16 cellular contexts compared by ENCODE assay signal in the genomic region with DNA sequence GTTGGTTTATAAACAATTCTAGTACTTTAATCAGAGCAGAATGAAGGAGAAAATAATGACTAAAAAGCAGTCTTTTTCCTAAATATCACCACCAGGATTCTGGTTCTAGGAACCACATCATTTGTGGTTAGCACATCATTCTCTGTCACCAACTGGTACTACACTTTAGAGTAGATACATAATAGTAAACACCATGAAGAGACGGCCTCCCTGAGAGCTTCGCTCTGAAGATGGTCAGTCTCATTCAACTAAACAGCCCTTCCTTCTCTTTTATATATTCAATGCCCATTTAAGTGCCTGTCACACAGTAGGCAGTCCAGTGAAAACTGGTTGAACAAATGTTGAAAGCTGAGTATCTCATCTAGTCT. TPM values are rescaled to one million over a fixed set of nuclear protein-coding genes. Genes with fewer than 3 reads are reported as not detected.
A peak's percentile ranks its signal among the peaks of the same experiment; 100 is the strongest.
DNase-seq lines count a peak whose midpoint lies in the region; ATAC-seq and TF ChIP-seq lines count a peak whose summit lies in the region.
"Had no signal": no experiment of that assay in that cellular context is flagged by ENCODE, and none has a peak within 500 bp of the region (broad histone marks: within the 10 kb centered on the region; RNA-seq: fewer than 3 reads in every experiment).

No MANE protein-coding gene starts in this region.

- no peak for TF ChIP-seq CTCF in Panc1 (IDR thresholded peaks at IDR 0.05)
- no peak for TF ChIP-seq CTCF in coronary artery (IDR thresholded peaks at IDR 0.05)
- no peak for TF ChIP-seq CTCF in progenitor cell of endocrine pancreas (IDR thresholded peaks at IDR 0.05; ENCODE audit: unreplicated experiment)

- intact Hi-C loops in activated CD4-positive, alpha-beta T cell treated with anti-CD3 and anti-CD28 coated beads for 36 hours (cut with DNase I, micrococcal nuclease): no loop called here
- intact Hi-C loops in Panc1 (cut with micrococcal nuclease; ENCODE audit: unreplicated experiment): loop anchor here (10.0 kb wide), 1 partner anchor 97 kb away; a partner anchor contains a TSS

- POLR2A ChIA-PET in activated CD4-positive, alpha-beta T cell treated with anti-CD3 and anti-CD28 coated beads for 36 hours (lab: Charles Lee): interaction anchor here (1.0 kb wide), 1 partner anchor 9 kb away, joined by 3 read pairs; no protein-coding TSS in a partner anchor
- POLR2A ChIA-PET in Panc1 (lab: Charles Lee): no interaction called here

- H3K9me3 Mint-ChIP-seq in activated CD4-positive, alpha-beta T cell treated with anti-CD3 and anti-CD28 coated beads for 36 hours (ENCODE audit: low read depth): no peaks in the 10 kb centered on the region
- H3K9me3 Mint-ChIP-seq in progenitor cell of endocrine pancreas (ENCODE audit: low read depth): no peaks in the 10 kb centered on the region
- H3K9me3 Mint-ChIP-seq: mesothelial cell of epicardium had no signal

- peaks cover 75% of the 10 kb centered on the region for H3K36me3 ChIP-seq in Panc1 (ENCODE audit: control insufficient read depth, insufficient read depth, low read length)

- H3K27me3 Mint-ChIP-seq in activated CD4-positive, alpha-beta T cell treated with anti-CD3 and anti-CD28 coated beads for 36 hours: no peaks in the 10 kb centered on the region
- no peaks in the 10 kb centered on the region for H3K27me3 Mint-ChIP-seq in progenitor cell of endocrine pancreas

- H3K4me3 ChIP-seq in Panc1 (ENCODE audit: low read depth in 2 of 2, low read length in 2 of 2) (no peak overlapping the region; a peak in 1 of 4 replicates), coronary artery (peak overlapping the region; percentile 90)

- CTCF ChIA-PET in activated CD4-positive, alpha-beta T cell treated with anti-CD3 and anti-CD28 coated beads for 36 hours (lab: Charles Lee): interaction anchor here (1.3 kb wide), 1 partner anchor 15 kb away, joined by 4 read pairs; no protein-coding TSS in a partner anchor
- CTCF ChIA-PET in Panc1 (lab: Charles Lee): no interaction called here

- no TSS peak for BruUV-seq in Panc1 (replicated peaks; lab: Mats Ljungman, UMichigan)

- H3K27me3 ChIP-seq in Panc1 (ENCODE audit: control insufficient read depth, insufficient read depth, low read length): no peaks in the 10 kb centered on the region

- no peak for ATAC-seq in activated CD4-positive, alpha-beta T cell treated with anti-CD3 and anti-CD28 coated beads for 36 hours
- ATAC-seq in Panc1: no peak

- in situ Hi-C loops in Panc1 (cut with HindIII; ENCODE audit: low pct_unique_long_range_greater_than_20kb, low sequenced_read_pairs): no loop called here

- no peaks in the 10 kb centered on the region for H3K9me3 ChIP-seq in Panc1 (ENCODE audit: control insufficient read depth, insufficient read depth, low read depth, low read length)

- H3K4me1 ChIP-seq in Panc1 (ENCODE audit: control insufficient read depth, insufficient read depth, low read length): peaks cover 90% of the 10 kb centered on the region

- H3K27ac ChIP-seq in Panc1 (ENCODE audit: low read length): peak overlapping the region; percentile 39; the same call in 1 of the 2 replicates
- H3K27ac ChIP-seq in coronary artery: peak overlapping the region in 1 of 2 donors; percentile 5

- H3K4me3 Mint-ChIP-seq in activated CD4-positive, alpha-beta T cell treated with anti-CD3 and anti-CD28 coated beads for 36 hours: peak overlapping the region; percentile 10
- H3K4me3 Mint-ChIP-seq in progenitor cell of endocrine pancreas (ENCODE audit: low read depth): no peak overlapping the region
- H3K4me3 Mint-ChIP-seq: mesothelial cell of epicardium had no signal

- peaks cover 72% of the 10 kb centered on the region for H3K36me3 Mint-ChIP-seq in activated CD4-positive, alpha-beta T cell treated with anti-CD3 and anti-CD28 coated beads for 36 hours (ENCODE audit: low read depth)
- peaks cover 57% of the 10 kb centered on the region for H3K36me3 Mint-ChIP-seq in progenitor cell of endocrine pancreas (ENCODE audit: insufficient read depth)

- H3K27ac Mint-ChIP-seq in activated CD4-positive, alpha-beta T cell treated with anti-CD3 and anti-CD28 coated beads for 36 hours: peak overlapping the region; percentile 47
- peak overlapping the region; percentile 38 for H3K27ac Mint-ChIP-seq in progenitor cell of endocrine pancreas

- peaks cover 46% of the 10 kb centered on the region for H3K4me1 Mint-ChIP-seq in activated CD4-positive, alpha-beta T cell treated with anti-CD3 and anti-CD28 coated beads for 36 hours
- peaks cover 35% of the 10 kb centered on the region for H3K4me1 Mint-ChIP-seq in progenitor cell of endocrine pancreas (ENCODE audit: low read depth)

- DNase-seq in activated CD4-positive, alpha-beta T cell treated with anti-CD3 and anti-CD28 coated beads for 36 hours: no peak
- DNase-seq in activated CD4-positive, alpha-beta T cell treated with anti-CD3 and anti-CD28 coated beads, Interleukin-2, amount 50 U/mL, for 4 hours: no peak
- DNase-seq in Panc1 (ENCODE audit: low read depth, low spot score): no peak
- DNase-seq in coronary artery (ENCODE audit: low spot score): no peak
- no peak for DNase-seq in progenitor cell of endocrine pancreas (ENCODE audit: low spot score, unreplicated experiment)
- no peak for DNase-seq in DMS79 treated with DMSO at 0.1 percent for 48 hours (lab: John Stamatoyannopoulos, UW)
- DNase-seq in medulla oblongata (ENCODE audit: extremely low spot score): no peak
- no peak for DNase-seq in GDM1 (lab: John Stamatoyannopoulos, UW)
- DNase-seq: ACHN; activated gamma-delta T cell treated with Interleukin-2 at 50 U/mL for 16 hours; caudate nucleus; DMS 273 treated with DMSO at 0.1 percent for 48 hours; Kasumi-1; posterior cingulate gyrus; stimulated activated CD4-positive, alpha-beta T cell treated with anti-CD3 and anti-CD28 coated beads, Interleukin-15, amount 100 ng/mL, for 24 hours had no signal

RNA-seq across cellular contexts. Expression of a gene that starts 10.9 kb away (rescaled TPM):
- total RNA-seq in activated CD4-positive, alpha-beta T cell treated with anti-CD3 and anti-CD28 coated beads for 36 hours: 100 to 1,000 TPM; 211 to 296 TPM
- total RNA-seq in Panc1 (2021; ENCODE audit: unreplicated experiment): 341 TPM
- 122 TPM for polyA plus RNA-seq in Panc1 (2012; ENCODE audit: insufficient read length)
- total RNA-seq in progenitor cell of endocrine pancreas: 216 and 224 TPM in 2 replicates
